Comparison of ENCODE assay signal across 27 cellular contexts in the genomic region with DNA sequence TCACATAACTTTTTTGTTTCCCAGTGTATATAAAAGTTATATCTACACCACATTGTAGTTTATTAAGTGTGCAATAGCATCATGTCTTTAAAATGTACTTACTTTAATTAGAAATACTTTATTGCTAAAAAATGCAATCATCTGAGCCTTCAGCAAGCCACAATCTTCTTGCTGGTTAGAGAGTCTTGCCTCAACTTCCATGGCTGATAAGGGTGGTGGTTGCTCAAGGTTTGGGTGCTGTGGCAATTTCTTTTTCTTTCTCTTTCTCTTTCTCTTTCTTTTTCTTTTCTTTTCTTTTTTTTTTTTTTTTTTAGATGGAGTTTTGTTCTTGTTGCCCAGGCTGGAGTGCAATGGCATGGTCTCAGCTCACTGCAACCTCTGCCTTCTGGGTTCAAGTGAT.
"Had no signal": no experiment of that assay in that cellular context is flagged by ENCODE, and none has a peak within 500 bp of the region (broad histone marks: within the 10 kb centered on the region; RNA-seq: fewer than 3 reads in every experiment).

No MANE protein-coding gene starts in this region.

- H3K9me3 ChIP-seq: ovary, psoas muscle, right lobe of liver, sigmoid colon, thyroid gland, vagina had no signal

- H3K4me1 ChIP-seq: neural progenitor cell, parathyroid adenoma, psoas muscle, right lobe of liver, sigmoid colon, stomach, thyroid gland, tibial nerve, upper lobe of left lung, vagina had no signal

- H3K36me3 Mint-ChIP-seq: natural killer cell; neural progenitor cell; stimulated activated effector memory CD8-positive, alpha-beta T cell treated with anti-CD3 and anti-CD28 coated beads, Interleukin-12 subunit alpha, Interleukin-12 subunit beta, amount 100 ng/mL, for 72 hours; stimulated activated naive B cell treated with anti-CD40 and anti-IgM and Interleukin-4, amounts not matched to agents 10 μg/mL and 1 μg/mL and 100 μg/mL, for 72 hours had no signal

- FAIRE-seq: small intestine, urothelium cell line had no signal

- H2AFZ ChIP-seq: neural progenitor cell, parathyroid adenoma had no signal

- H3K9ac ChIP-seq: neural progenitor cell, parathyroid adenoma had no signal

- H3K27ac Mint-ChIP-seq: natural killer cell; nephron; neural progenitor cell; progenitor cell of endocrine pancreas; stimulated activated effector memory CD8-positive, alpha-beta T cell treated with anti-CD3 and anti-CD28 coated beads, Interleukin-12 subunit alpha, Interleukin-12 subunit beta, amount 100 ng/mL, for 72 hours; stimulated activated naive B cell treated with anti-CD40 and anti-IgM and Interleukin-4, amounts not matched to agents 10 μg/mL and 1 μg/mL and 100 μg/mL, for 72 hours; stimulated activated naive CD8-positive, alpha-beta T cell treated with anti-CD3 and anti-CD28 coated beads, Interleukin-15, Interleukin-2, amounts not matched to agents 100 ng/mL and 50 ng/mL, for 24 hours had no signal

- H3K27me3 Mint-ChIP-seq: progenitor cell of endocrine pancreas; stimulated activated naive B cell treated with anti-CD40 and anti-IgM and Interleukin-4, amounts not matched to agents 10 μg/mL and 1 μg/mL and 100 μg/mL, for 72 hours; stimulated activated naive CD8-positive, alpha-beta T cell treated with anti-CD3 and anti-CD28 coated beads, Interleukin-15, Interleukin-2, amounts not matched to agents 100 ng/mL and 50 ng/mL, for 24 hours had no signal

- H3K36me3 ChIP-seq: neural progenitor cell, ovary, right lobe of liver, sigmoid colon, stomach, thoracic aorta, thyroid gland, tibial nerve, upper lobe of left lung, vagina had no signal

- H3K4me1 Mint-ChIP-seq: natural killer cell; neural progenitor cell; stimulated activated effector memory CD8-positive, alpha-beta T cell treated with anti-CD3 and anti-CD28 coated beads, Interleukin-12 subunit alpha, Interleukin-12 subunit beta, amount 100 ng/mL, for 72 hours; stimulated activated naive B cell treated with anti-CD40 and anti-IgM and Interleukin-4, amounts not matched to agents 10 μg/mL and 1 μg/mL and 100 μg/mL, for 72 hours had no signal

- ATAC-seq: natural killer cell; psoas muscle; right cardiac atrium; right lobe of liver; stimulated activated effector memory CD8-positive, alpha-beta T cell treated with anti-CD3 and anti-CD28 coated beads, Interleukin-12 subunit alpha, Interleukin-12 subunit beta, amount 100 ng/mL, for 72 hours; stimulated activated naive B cell treated with anti-CD40 and anti-IgM and Interleukin-4, amounts not matched to agents 10 μg/mL and 1 μg/mL and 100 μg/mL, for 72 hours had no signal

- H3K79me2 ChIP-seq: parathyroid adenoma had no signal

- H3K4me3 Mint-ChIP-seq: natural killer cell; nephron; neural progenitor cell; stimulated activated effector memory CD8-positive, alpha-beta T cell treated with anti-CD3 and anti-CD28 coated beads, Interleukin-12 subunit alpha, Interleukin-12 subunit beta, amount 100 ng/mL, for 72 hours; stimulated activated naive B cell treated with anti-CD40 and anti-IgM and Interleukin-4, amounts not matched to agents 10 μg/mL and 1 μg/mL and 100 μg/mL, for 72 hours; stimulated activated naive CD8-positive, alpha-beta T cell treated with anti-CD3 and anti-CD28 coated beads, Interleukin-15, Interleukin-2, amounts not matched to agents 100 ng/mL and 50 ng/mL, for 24 hours had no signal

- H3K27me3 ChIP-seq: neural progenitor cell, ovary, right lobe of liver, sigmoid colon, stomach, thyroid gland, tibial nerve, upper lobe of left lung, vagina had no signal

- H3K4me2 ChIP-seq: neural progenitor cell had no signal

- H3K4me3 ChIP-seq: neural progenitor cell, ovary, psoas muscle, right lobe of liver, sigmoid colon, stomach, thoracic aorta, thyroid gland, tibial nerve, upper lobe of left lung, vagina had no signal

- H3K27ac ChIP-seq: neural progenitor cell, ovary, parathyroid adenoma, psoas muscle, right lobe of liver, sigmoid colon, stomach, thoracic aorta, thyroid gland, tibial nerve, upper lobe of left lung, vagina had no signal

- DNase-seq: natural killer cell; occipital lobe; ovary; psoas muscle; right cardiac atrium; right lobe of liver; sigmoid colon; small intestine; stimulated activated CD4-positive, alpha-beta T cell treated with anti-CD3 and anti-CD28 coated beads, Interleukin-15, amount 100 ng/mL, for 24 hours; stimulated activated CD4-positive, alpha-beta T cell treated with anti-CD3 and anti-CD28 coated beads, Interleukin-2, amount 100 ng/mL, for 24 hours; stimulated activated CD4-positive, alpha-beta T cell treated with anti-CD3 and anti-CD28 coated beads, Interleukin-2, amount 100 ng/mL, for 48 hours; stimulated activated CD4-positive, alpha-beta T cell treated with anti-CD3 and anti-CD28 coated beads, Interleukin-4, amount 100 ng/mL, for 24 hours; stimulated activated naive B cell treated with anti-CD40 and anti-IgM and Interleukin-4, amounts not matched to agents 10 μg/mL and 1 μg/mL and 100 μg/mL, for 72 hours; stimulated activated naive CD4-positive, alpha-beta T cell treated with Interleukin-2 at 50 U/mL for 16 hours; stomach; thyroid gland; upper lobe of left lung had no signal
